In the genomic region with DNA sequence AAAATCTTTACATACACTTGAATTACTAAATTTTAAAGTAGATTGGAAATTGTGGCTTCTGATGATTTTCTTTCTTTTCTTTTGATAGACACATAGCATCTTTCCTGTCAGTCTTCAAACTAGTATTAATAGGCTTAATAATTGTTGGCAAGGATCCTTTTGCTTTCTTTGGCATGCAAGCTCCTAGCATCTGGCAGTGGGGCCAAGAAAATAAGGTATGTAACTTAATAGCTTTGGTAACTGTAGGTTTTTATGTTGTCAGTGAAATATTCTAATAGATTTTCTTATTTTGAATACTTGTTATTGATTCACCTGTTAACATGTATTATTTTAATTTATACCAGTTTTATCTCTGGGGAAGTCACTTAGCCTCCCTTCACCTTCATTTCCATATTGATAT, we compare ENCODE assay signal across 6 cellular contexts. TPM values are rescaled to one million over a fixed set of nuclear protein-coding genes. Genes with fewer than 3 reads are reported as not detected.
A peak's percentile ranks its signal among the peaks of the same experiment; 100 is the strongest.
DNase-seq lines count a peak whose midpoint lies in the region; ATAC-seq, FAIRE-seq and TF ChIP-seq lines count a peak whose summit lies in the region.
"Not testable (repeated sequence)": the region's sequence is repeated elsewhere in the genome, so short reads cannot be mapped to it uniquely, and the experiment has no call there.

No MANE protein-coding gene starts in this region.

- not testable (repeated sequence) for H3K27me3 ChIP-seq in CD4-positive, alpha-beta T cell (ENCODE audit: control insufficient read depth, insufficient read depth, low read length); PC-3 (ENCODE audit: low read length)

- not testable (repeated sequence) for H3K27me3 Mint-ChIP-seq in CD4-positive, alpha-beta T cell; activated naive CD8-positive, alpha-beta T cell; chondrocyte (ENCODE audit: low read depth)

- not testable (repeated sequence) for DNase-seq in CD4-positive, alpha-beta T cell; H54 (ENCODE audit: insufficient read length, low spot score); PC-3; chondrocyte (ENCODE audit: low spot score)
- peak; percentile 40 for DNase-seq in iris pigment epithelial cell (ENCODE audit: low read depth)

- H3K4me3 Mint-ChIP-seq in CD4-positive, alpha-beta T cell; activated naive CD8-positive, alpha-beta T cell; chondrocyte (ENCODE audit: unreplicated experiment): not testable (repeated sequence)

- CTCF ChIA-PET in CD4-positive, alpha-beta T cell (lab: Charles Lee) = interaction anchor here (0.6 kb wide), 1 partner anchor 11 kb away, joined by 3 read pairs; no protein-coding TSS in a partner anchor
- CTCF ChIA-PET in PC-3 (lab: Charles Lee) = not testable (repeated sequence)

- FAIRE-seq in H54 (lab: Jason Lieb, UNC) = peak; percentile 20

- H3K27ac Mint-ChIP-seq in CD4-positive, alpha-beta T cell = peak overlapping the region; percentile 28
- H3K27ac Mint-ChIP-seq in activated naive CD8-positive, alpha-beta T cell = peak overlapping the region; percentile 58
- H3K27ac Mint-ChIP-seq in chondrocyte (ENCODE audit: unreplicated experiment) = peak overlapping the region; percentile 84

- TF ChIP-seq CTCF in CD4-positive, alpha-beta T cell (IDR thresholded peaks at IDR 0.05); PC-3 (conservative IDR thresholded peaks at IDR 0.05; ENCODE audit: low read depth, low read length); chondrocyte (IDR thresholded peaks at IDR 0.05): not testable (repeated sequence)

- peaks cover 27% of the 10 kb centered on the region for H3K36me3 ChIP-seq in PC-3 (ENCODE audit: low read depth, low read length)

- not testable (repeated sequence) for H3K9me3 ChIP-seq in CD4-positive, alpha-beta T cell (ENCODE audit: control insufficient read depth, low read length); PC-3 (ENCODE audit: low read length)

- not testable (repeated sequence) for H3K27ac ChIP-seq in CD4-positive, alpha-beta T cell (ENCODE audit: low read depth, low read length); PC-3 (ENCODE audit: low read length)

- H4K20me1 ChIP-seq in PC-3 (ENCODE audit: low read length) = not testable (repeated sequence)

- not testable (repeated sequence) for H3K9me3 Mint-ChIP-seq in CD4-positive, alpha-beta T cell; activated naive CD8-positive, alpha-beta T cell (ENCODE audit: low read depth); chondrocyte (ENCODE audit: low read depth)

- not testable (repeated sequence) for H3F3A ChIP-seq in PC-3 (ENCODE audit: low read length, unreplicated experiment)

- not testable (repeated sequence) for ATAC-seq in CD4-positive, alpha-beta T cell (ENCODE audit: poor library complexity)
- ATAC-seq in PC-3 = peak; percentile 36; the same call in 1 of the 2 replicates

- not testable (repeated sequence) for H3K9me2 ChIP-seq in PC-3 (replicated peaks; ENCODE audit: low read length)

- not testable (repeated sequence) for H3K9ac ChIP-seq in PC-3 (ENCODE audit: low read length)

- not testable (repeated sequence) for TF ChIP-seq POLR2A in H54 (IDR thresholded peaks at IDR 0.05; ENCODE audit: low read depth, low read length)

- H3K4me2 ChIP-seq in PC-3 (ENCODE audit: low read length) = not testable (repeated sequence)

- H3K79me2 ChIP-seq in PC-3 (ENCODE audit: low read length) = peaks cover 66% of the 10 kb centered on the region

- not testable (repeated sequence) for H3K4me3 ChIP-seq in PC-3 (ENCODE audit: low read length)

- BruUV-seq in PC-3 (replicated peaks; lab: Mats Ljungman, UMichigan) = not testable (repeated sequence)

- H3K36me3 Mint-ChIP-seq in CD4-positive, alpha-beta T cell (ENCODE audit: low read depth) = peaks cover 85% of the 10 kb centered on the region
- peaks cover 22% of the 10 kb centered on the region for H3K36me3 Mint-ChIP-seq in activated naive CD8-positive, alpha-beta T cell
- H3K36me3 Mint-ChIP-seq in chondrocyte (ENCODE audit: low read depth) = peaks cover 14% of the 10 kb centered on the region

- POLR2A ChIA-PET in CD4-positive, alpha-beta T cell (lab: Charles Lee) = interaction anchor here (1.0 kb wide), 1 partner anchor 20 kb away, joined by 3 read pairs; a partner anchor contains a TSS
- POLR2A ChIA-PET in PC-3 (lab: Charles Lee; ENCODE audit: unreplicated experiment) = interaction anchor here (0.5 kb wide), 1 partner anchor 140 kb away, joined by 7 read pairs; a partner anchor contains a TSS

- H3K4me1 Mint-ChIP-seq in CD4-positive, alpha-beta T cell (ENCODE audit: low read depth) = peaks cover 61% of the 10 kb centered on the region
- H3K4me1 Mint-ChIP-seq in activated naive CD8-positive, alpha-beta T cell (ENCODE audit: low read depth) = peaks cover 45% of the 10 kb centered on the region
- H3K4me1 Mint-ChIP-seq in chondrocyte (ENCODE audit: low read depth) = peaks cover 58% of the 10 kb centered on the region

- not testable (repeated sequence) for H2AFZ ChIP-seq in PC-3 (ENCODE audit: low read length)

- intact Hi-C loops in CD4-positive, alpha-beta T cell (cut with DNase I, micrococcal nuclease) = not testable (repeated sequence)
- intact Hi-C loops in PC-3 (cut with micrococcal nuclease) = loop anchor here (2.0 kb wide), 1 partner anchor 18 kb away; no protein-coding TSS in a partner anchor

- not testable (repeated sequence) for H3K4me1 ChIP-seq in PC-3 (ENCODE audit: insufficient read depth, low read length)

RNA-seq across cellular contexts. Expression of a gene that starts 19.8 kb away (rescaled TPM):
- total RNA-seq in CD4-positive, alpha-beta T cell = 100 to 1,000 TPM; 110 to 115 TPM
- total RNA-seq in PC-3 (2014; rRNA removed) (109 and 119 TPM in 2 replicates), chondrocyte (70.5 to 83.8 TPM (median 79.1 TPM) in 3 replicates)

Comparison
In these comparisons a context has a peak if more than half of its experiments do, and no peak if none do; other contexts are left out.
1. H3K27ac Mint-ChIP-seq: peak in every context shown above with its lines; median percentile 84 in chondrocyte; 58 in activated naive CD8-positive, alpha-beta T cell; 28 in CD4-positive, alpha-beta T cell.